31 cellular contexts compared by ENCODE assay signal in the genomic region with DNA sequence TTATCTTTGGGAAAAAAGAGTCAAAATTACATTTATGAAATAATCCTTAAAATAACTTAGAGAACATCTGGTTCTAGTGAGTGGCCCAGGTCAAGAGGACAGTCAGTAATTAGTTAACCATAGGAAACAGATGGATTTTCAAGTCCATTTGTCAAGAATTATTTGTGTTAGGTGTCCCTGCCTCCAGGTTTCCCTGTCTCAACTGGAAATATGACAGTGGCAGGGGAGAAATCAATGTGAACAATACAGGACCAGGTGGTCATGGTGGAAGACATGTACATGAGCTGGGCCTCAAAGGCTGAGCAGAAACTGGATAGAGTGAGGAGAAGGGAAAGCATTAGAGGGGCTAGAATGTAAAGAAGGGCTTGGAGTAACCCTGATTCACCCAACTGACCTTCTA.
"Had no signal": no experiment of that assay in that cellular context is flagged by ENCODE, and none has a peak within 500 bp of the region (broad histone marks: within the 10 kb centered on the region; RNA-seq: fewer than 3 reads in every experiment).

No MANE protein-coding gene starts in this region.

- H3K27me3 Mint-ChIP-seq: activated naive CD8-positive, alpha-beta T cell; dendritic cell treated with granulocyte-macrophage colony-stimulating factor and Interleukin-4, amounts not matched to agents 40 ng/mL and 50 ng/mL, for 4 days had no signal

- H3K4me3 ChIP-seq: coronary artery, dorsolateral prefrontal cortex, gastroesophageal sphincter, heart right ventricle, hepatocyte had no signal

- DNase-seq: activated B cell treated with CpG ODN at 0.5 μM for 24 hours; activated CD4-positive, alpha-beta memory T cell treated with anti-CD3 and anti-CD28 coated beads, Interleukin-2, amount 10 ng/mL, durations not matched to agents 7 days and 5 days; activated CD4-positive, alpha-beta T cell treated with anti-CD3 and anti-CD28 coated beads for 48 hours; activated CD8-positive, alpha-beta memory T cell treated with anti-CD3 and anti-CD28 coated beads, Interleukin-2, amount 50 U/mL, for 48 hours; activated effector memory CD4-positive, alpha-beta T cell treated with Interleukin-2 at 50 U/mL for 16 hours; activated gamma-delta T cell treated with Interleukin-2 at 50 U/mL for 16 hours; activated naive CD4-positive, alpha-beta T cell treated with anti-CD3 and anti-CD28 coated beads, Interleukin-2, amount 50 U/mL, for 16 hours; activated naive CD4-positive, alpha-beta T cell treated with Interleukin-2 at 50 U/mL for 16 hours; activated T-cell treated with anti-CD3 and anti-CD28 coated beads for 4 hours; activated T-cell treated with anti-CD3 and anti-CD28 coated beads, Interleukin-2, amount 50 U/mL, for 24 hours; activated T-cell treated with anti-CD3 and anti-CD28 coated beads, Interleukin-2, amount 50 U/mL, for 72 hours; amniotic stem cell; anterior cingulate cortex; brain microvascular endothelial cell; dorsolateral prefrontal cortex; effector memory CD4-positive, alpha-beta T cell; endodermal cell; foreskin keratinocyte; heart right ventricle; T-helper 17 cell; T1000 had no signal

- H3K4me3 Mint-ChIP-seq: activated B cell treated with CpG ODN at 0.5 μM for 24 hours; activated CD4-positive, alpha-beta memory T cell treated with anti-CD3 and anti-CD28 coated beads, Interleukin-2, amount 10 ng/mL, durations not matched to agents 7 days and 5 days; activated naive CD8-positive, alpha-beta T cell; activated T-cell treated with anti-CD3 and anti-CD28 coated beads, Interleukin-2, amount 50 U/mL, for 24 hours; activated T-cell treated with anti-CD3 and anti-CD28 coated beads, Interleukin-2, amount 50 U/mL, for 72 hours; central memory CD8-positive, alpha-beta T cell; dendritic cell treated with granulocyte-macrophage colony-stimulating factor and Interleukin-4, amounts not matched to agents 40 ng/mL and 50 ng/mL, for 4 days; endodermal cell; T-helper 17 cell; T-helper 2 cell treated with Interferon-gamma antibody and Interleukin-4, amounts not matched to agents 5 μg/mL and 100 μg/mL, for 36 hours had no signal

- ATAC-seq: activated CD4-positive, CD25-positive, alpha-beta regulatory T cell treated with anti-CD3 and anti-CD28 coated beads, Interleukin-2, amount 50 U/mL, for 24 hours; activated T-cell treated with anti-CD3 and anti-CD28 coated beads, Interleukin-2, amount 50 U/mL, for 72 hours; esophagus mucosa; foreskin keratinocyte; gastroesophageal sphincter; T-helper 17 cell had no signal

- H2AFZ ChIP-seq: hepatocyte had no signal

- H3K27ac ChIP-seq: brain microvascular endothelial cell, coronary artery, dorsolateral prefrontal cortex, foreskin keratinocyte, gastroesophageal sphincter, heart right ventricle, hepatocyte, WERI-Rb-1 had no signal

- H3K27me3 ChIP-seq: brain microvascular endothelial cell, gastroesophageal sphincter, hepatocyte had no signal

- H3K4me1 Mint-ChIP-seq: activated B cell treated with CpG ODN at 0.5 μM for 24 hours; activated CD4-positive, alpha-beta memory T cell treated with anti-CD3 and anti-CD28 coated beads, Interleukin-2, amount 10 ng/mL, durations not matched to agents 7 days and 5 days; central memory CD8-positive, alpha-beta T cell; T-helper 17 cell had no signal

- H3K27ac Mint-ChIP-seq: activated B cell treated with CpG ODN at 0.5 μM for 24 hours; activated CD4-positive, alpha-beta memory T cell treated with anti-CD3 and anti-CD28 coated beads, Interleukin-2, amount 10 ng/mL, durations not matched to agents 7 days and 5 days; activated naive CD8-positive, alpha-beta T cell; activated T-cell treated with anti-CD3 and anti-CD28 coated beads, Interleukin-2, amount 50 U/mL, for 24 hours; activated T-cell treated with anti-CD3 and anti-CD28 coated beads, Interleukin-2, amount 50 U/mL, for 72 hours; dendritic cell treated with granulocyte-macrophage colony-stimulating factor and Interleukin-4, amounts not matched to agents 40 ng/mL and 50 ng/mL, for 4 days; endodermal cell; T-helper 17 cell; T-helper 2 cell treated with Interferon-gamma antibody and Interleukin-4, amounts not matched to agents 5 μg/mL and 100 μg/mL, for 36 hours had no signal

- H3K9me3 Mint-ChIP-seq: activated B cell treated with CpG ODN at 0.5 μM for 24 hours; activated CD4-positive, alpha-beta memory T cell treated with anti-CD3 and anti-CD28 coated beads, Interleukin-2, amount 10 ng/mL, durations not matched to agents 7 days and 5 days; activated T-cell treated with anti-CD3 and anti-CD28 coated beads, Interleukin-2, amount 50 U/mL, for 24 hours; activated T-cell treated with anti-CD3 and anti-CD28 coated beads, Interleukin-2, amount 50 U/mL, for 72 hours; central memory CD8-positive, alpha-beta T cell; dendritic cell treated with granulocyte-macrophage colony-stimulating factor and Interleukin-4, amounts not matched to agents 40 ng/mL and 50 ng/mL, for 4 days; endodermal cell; T-helper 2 cell treated with Interferon-gamma antibody and Interleukin-4, amounts not matched to agents 5 μg/mL and 100 μg/mL, for 36 hours had no signal

- H3K79me2 ChIP-seq: hepatocyte had no signal

- H3K36me3 Mint-ChIP-seq: activated naive CD8-positive, alpha-beta T cell had no signal

- H3K4me1 ChIP-seq: foreskin keratinocyte, gastroesophageal sphincter, heart right ventricle had no signal

- H3K36me3 ChIP-seq: brain microvascular endothelial cell, gastroesophageal sphincter, heart right ventricle, WERI-Rb-1 had no signal

- H3K4me2 ChIP-seq: hepatocyte had no signal

- H3K9me3 ChIP-seq: gastroesophageal sphincter had no signal
